9 cellular contexts compared by ENCODE assay signal in genomic region chr20:962223-962622, GRCh38. TPM values are rescaled to one million over a fixed set of nuclear protein-coding genes. Genes with fewer than 3 reads are reported as not detected.
"Had no signal": no experiment of that assay in that cellular context is flagged by ENCODE, and none has a peak within 500 bp of the region (broad histone marks: within the 10 kb centered on the region; RNA-seq: fewer than 3 reads in every experiment).

No MANE protein-coding gene starts in this region.

- H3K4me1 Mint-ChIP-seq: IgD-negative memory B cell had no signal

- H3K27ac ChIP-seq: GM23248 had no signal

- H3K9me3 ChIP-seq: HAP-1 had no signal

- H3K36me3 ChIP-seq: HAP-1 had no signal

- ATAC-seq: HCT116 had no signal

- H3K4me3 ChIP-seq: GM23248, HAP-1 had no signal

- H3K36me3 Mint-ChIP-seq: IgD-negative memory B cell had no signal

- H3K9me3 Mint-ChIP-seq: IgD-negative memory B cell had no signal

- DNase-seq: GM23248, GOT3, H7, KG1 had no signal

- H3K27ac Mint-ChIP-seq: IgD-negative memory B cell had no signal

- H3K4me3 Mint-ChIP-seq: IgD-negative memory B cell had no signal

- H3K4me1 ChIP-seq: HAP-1 had no signal

- H3K9ac ChIP-seq: GM23248 had no signal

- H2AFZ ChIP-seq: GM23248 had no signal

RNA-seq across cellular contexts. Expression of gene RSPO4, which starts 39.9 kb away (rescaled TPM):
- total RNA-seq: GM23248, H4, HT-29 had no signal
- polyA plus RNA-seq: IgD-negative memory B cell had no signal

RNA-seq across cellular contexts. Expression of gene ANGPT4, which starts 46.1 kb away (rescaled TPM):
- total RNA-seq: GM23248, HT-29 had no signal
- polyA plus RNA-seq: GM23248, IgD-negative memory B cell had no signal
